Comparison of ENCODE assay signal across 9 cellular contexts in genomic region chr1:15975358-15975804, GRCh38. TPM values are rescaled to one million over a fixed set of nuclear protein-coding genes. Genes with fewer than 3 reads are reported as not detected.
DNase-seq lines count a peak whose midpoint lies in the region; ATAC-seq and TF ChIP-seq lines count a peak whose summit lies in the region.
"Had no signal": no experiment of that assay in that cellular context is flagged by ENCODE, and none has a peak within 500 bp of the region (broad histone marks: within the 10 kb centered on the region; RNA-seq: fewer than 3 reads in every experiment).

No MANE protein-coding gene starts in this region.

- H3K9ac ChIP-seq in rectal smooth muscle tissue (ENCODE audit: low read length): no peak overlapping the region

- H3K27ac ChIP-seq in CD8-positive, alpha-beta T cell (ENCODE audit: low read depth, low read length): peak overlapping the region; percentile 68
- H3K27ac ChIP-seq in SJCRH30 (peak overlapping the region; percentile 73; the same call in 1 of the 2 replicates), right atrium auricular region (peak overlapping the region; percentile 84 to 88), rectal smooth muscle tissue (ENCODE audit: low read depth, low read length) (peak overlapping the region; percentile 79)

- H3K27me3 Mint-ChIP-seq in CD8-positive, alpha-beta T cell (ENCODE audit: low read depth): no peaks in the 10 kb centered on the region
- no peaks in the 10 kb centered on the region for H3K27me3 Mint-ChIP-seq in activated naive CD8-positive, alpha-beta T cell treated with anti-CD3 and anti-CD28 coated beads for 36 hours

- H3K27me3 ChIP-seq in CD8-positive, alpha-beta T cell (ENCODE audit: insufficient read depth, low read length): no peaks in the 10 kb centered on the region
- H3K27me3 ChIP-seq in SJCRH30: no peaks in the 10 kb centered on the region
- no peaks in the 10 kb centered on the region for H3K27me3 ChIP-seq in right atrium auricular region
- H3K27me3 ChIP-seq in rectal smooth muscle tissue (ENCODE audit: control insufficient read depth, insufficient read depth, low read length): no peaks in the 10 kb centered on the region

- no peaks in the 10 kb centered on the region for H3K9me3 Mint-ChIP-seq in CD8-positive, alpha-beta T cell
- H3K9me3 Mint-ChIP-seq in activated naive CD8-positive, alpha-beta T cell treated with anti-CD3 and anti-CD28 coated beads for 36 hours: no peaks in the 10 kb centered on the region

- TF ChIP-seq CTCF in CD8-positive, alpha-beta T cell (IDR thresholded peaks at IDR 0.05): no peak
- peak in 1 of 2 donors; percentile 26 for TF ChIP-seq CTCF in right atrium auricular region (IDR thresholded peaks at IDR 0.05)

- peaks cover 11% of the 10 kb centered on the region for H3K4me1 ChIP-seq in CD8-positive, alpha-beta T cell (ENCODE audit: insufficient read depth, low read length)
- H3K4me1 ChIP-seq in SJCRH30 (peaks cover 6% of the 10 kb centered on the region), right atrium auricular region (peaks cover 0 to 17% of the 10 kb centered on the region in 2 donors), rectal smooth muscle tissue (ENCODE audit: control insufficient read depth, insufficient read depth, low read length) (peaks cover 7% of the 10 kb centered on the region)

- intact Hi-C loops in CD8-positive, alpha-beta T cell (cut with DNase I, micrococcal nuclease): loop anchor here (1.0 to 10.0 kb wide), 7 partner anchors 59 to 451 kb away; partner anchors contain the start of genes DNAJC16 (in 2 of the 2), CASP9 (in 1 of the 2), DDI2 (in 1 of the 2) and SPEN (in 1 of the 2)

- POLR2A ChIA-PET in CD8-positive, alpha-beta T cell (lab: Charles Lee): interaction anchor here (1.2 to 2.3 kb wide), 5 partner anchors 9 to 160 kb away, joined by 3 to 23 read pairs (median 4); partner anchors contain the start of gene SPEN

- H3K4me3 Mint-ChIP-seq in CD8-positive, alpha-beta T cell: peak overlapping the region; percentile 90
- peak overlapping the region; percentile 81 for H3K4me3 Mint-ChIP-seq in activated naive CD8-positive, alpha-beta T cell treated with anti-CD3 and anti-CD28 coated beads for 36 hours

- peak overlapping the region; percentile 93 for H3K4me3 ChIP-seq in CD8-positive, alpha-beta T cell (ENCODE audit: low read depth, low read length)
- H3K4me3 ChIP-seq in SJCRH30 (peak overlapping the region; percentile 96), right atrium auricular region (peak overlapping the region; percentile 93 to 95), rectal smooth muscle tissue (ENCODE audit: low read length) (peak overlapping the region; percentile 76)

- CTCF ChIA-PET in CD8-positive, alpha-beta T cell (lab: Charles Lee): interaction anchor here (0.6 to 1.6 kb wide), 4 partner anchors 11 to 261 kb away, joined by 3 to 4 read pairs (median 4); no protein-coding TSS in a partner anchor

- peak in 5 of 7 experiments; percentile 47 to 74 (median 68) for DNase-seq in CD8-positive, alpha-beta T cell
- peak; percentile 79 to 80 for DNase-seq in SJCRH30
- DNase-seq in activated naive CD8-positive, alpha-beta T cell treated with anti-CD3 and anti-CD28 coated beads for 36 hours: peak; percentile 90
- no peak for DNase-seq in right atrium auricular region (ENCODE audit: low spot score)
- no peak for DNase-seq in HCEC 1CT

- H3K36me3 Mint-ChIP-seq in CD8-positive, alpha-beta T cell: peaks cover 32% of the 10 kb centered on the region
- peaks cover 34% of the 10 kb centered on the region for H3K36me3 Mint-ChIP-seq in activated naive CD8-positive, alpha-beta T cell treated with anti-CD3 and anti-CD28 coated beads for 36 hours

- peaks cover 6% of the 10 kb centered on the region for H3K36me3 ChIP-seq in CD8-positive, alpha-beta T cell (ENCODE audit: insufficient read depth, low read length)
- H3K36me3 ChIP-seq in SJCRH30: peaks cover 21% of the 10 kb centered on the region
- peaks cover 14% of the 10 kb centered on the region for H3K36me3 ChIP-seq in right atrium auricular region
- H3K36me3 ChIP-seq in rectal smooth muscle tissue (ENCODE audit: control insufficient read depth, insufficient read depth, low read length): peaks cover 7% of the 10 kb centered on the region

- peak; percentile 70 for ATAC-seq in CD8-positive, alpha-beta T cell
- peak; percentile 62 for ATAC-seq in GM19372 (IDR thresholded peaks at IDR 0.05; ENCODE audit: low read depth, unreplicated experiment)
- peak; percentile 44 for ATAC-seq in HG03520 (IDR thresholded peaks at IDR 0.05; ENCODE audit: unreplicated experiment)

- peak overlapping the region; percentile 84 for H3K27ac Mint-ChIP-seq in CD8-positive, alpha-beta T cell
- peak overlapping the region; percentile 94 for H3K27ac Mint-ChIP-seq in activated naive CD8-positive, alpha-beta T cell treated with anti-CD3 and anti-CD28 coated beads for 36 hours

- H3K9me3 ChIP-seq in CD8-positive, alpha-beta T cell (ENCODE audit: low read length): no peaks in the 10 kb centered on the region
- H3K9me3 ChIP-seq in SJCRH30 (replicated peaks) (no peaks in the 10 kb centered on the region), right atrium auricular region (no peaks in the 10 kb centered on the region)

- H3K4me1 Mint-ChIP-seq in CD8-positive, alpha-beta T cell (ENCODE audit: low read depth): peaks cover 40% of the 10 kb centered on the region
- H3K4me1 Mint-ChIP-seq in activated naive CD8-positive, alpha-beta T cell treated with anti-CD3 and anti-CD28 coated beads for 36 hours: peaks cover 42% of the 10 kb centered on the region

RNA-seq across cellular contexts. Expression of gene ZBTB17, which starts 0.5 kb away (rescaled TPM):
- 100 to 1,000 TPM; 106 to 115 TPM for total RNA-seq in CD8-positive, alpha-beta T cell
- 27.1 and 34.9 TPM in 2 replicates for total RNA-seq in SJCRH30 (2014; rRNA removed; shearing (Covaris generic))
- 10 to 100 TPM; 52.3 to 56.1 TPM for total RNA-seq in activated naive CD8-positive, alpha-beta T cell treated with anti-CD3 and anti-CD28 coated beads for 36 hours
- total RNA-seq in right atrium auricular region: 10 to 100 TPM; 14.8 to 27.5 TPM

RNA-seq across cellular contexts. Expression of gene SRARP, which starts 28.7 kb away (rescaled TPM):
- not detected for total RNA-seq in CD8-positive, alpha-beta T cell
- total RNA-seq in SJCRH30 (2014; rRNA removed; shearing (Covaris generic)): not detected in 2 replicates
- total RNA-seq in activated naive CD8-positive, alpha-beta T cell treated with anti-CD3 and anti-CD28 coated beads for 36 hours: not detected
- under 1 TPM in 1 of 2 donors, not detected in 1; 0.31 TPM for total RNA-seq in right atrium auricular region

RNA-seq across cellular contexts. Expression of gene HSPB7, which starts 42.5 kb away (rescaled TPM):
- not detected for total RNA-seq in CD8-positive, alpha-beta T cell
- total RNA-seq in SJCRH30 (2014; rRNA removed; shearing (Covaris generic)): 81.4 and 83.9 TPM in 2 replicates
- total RNA-seq in activated naive CD8-positive, alpha-beta T cell treated with anti-CD3 and anti-CD28 coated beads for 36 hours: not detected
- total RNA-seq in right atrium auricular region: 1,000 to 10,000 TPM; 1,082 to 1,229 TPM
- total RNA-seq: dermis microvascular lymphatic vessel endothelial cell had no signal

RNA-seq across cellular contexts. Expression of gene CLCNKA, which starts 46.5 kb away (rescaled TPM):
- not detected for total RNA-seq in CD8-positive, alpha-beta T cell
- 0.42 TPM in 1 of 2 replicates, not detected in the other for total RNA-seq in SJCRH30 (2014; rRNA removed; shearing (Covaris generic))
- not detected for total RNA-seq in activated naive CD8-positive, alpha-beta T cell treated with anti-CD3 and anti-CD28 coated beads for 36 hours
- under 1 TPM in 1 of 2 donors, not detected in 1; 0.20 TPM for total RNA-seq in right atrium auricular region
- total RNA-seq: dermis microvascular lymphatic vessel endothelial cell had no signal

Comparison
In these comparisons a context has a peak if more than half of its experiments do, and no peak if none do; other contexts are left out.
1. DNase-seq: peak in CD8-positive, alpha-beta T cell (5 of 7), SJCRH30 (2 of 2) and activated naive CD8-positive, alpha-beta T cell treated with anti-CD3 and anti-CD28 coated beads for 36 hours (single experiment); none in right atrium auricular region (single experiment) and HCEC 1CT (single experiment).
2. RNA of gene HSPB7, which starts 42.5 kb away (total RNA-seq): 1,082 to 1,229 TPM in right atrium auricular region and 81.4 to 83.9 TPM in SJCRH30; not detected in CD8-positive, alpha-beta T cell and not detected in activated naive CD8-positive, alpha-beta T cell treated with anti-CD3 and anti-CD28 coated beads for 36 hours; every median in the first group is over 10 times any median in the second.
3. Peak in every context shown above with its lines, with median percentiles within 50 percentile points of each other: ATAC-seq, H3K27ac ChIP-seq and H3K4me3 ChIP-seq.